1 cellular context compared by ENCODE assay signal in genomic region chr19:42052241-42052863, GRCh38.
TF ChIP-seq lines count a peak whose summit lies in the region.

No MANE protein-coding gene starts in this region.

TF ChIP-seq in SK-N-SH, 30 proteins besides CTCF, POLR2A, EP300 and RAD21 (continued from another document):
- TF ChIP-seq REST (IDR thresholded peaks at IDR 0.05; ENCODE audit: low read depth, low read length), result no peak
- no peak for TF ChIP-seq MXI1 (IDR thresholded peaks at IDR 0.05; ENCODE audit: low read depth, low read length)
- no peak for TF ChIP-seq CHD2 (IDR thresholded peaks at IDR 0.05; ENCODE audit: low read length, partially characterized antibody)
- no peak for TF ChIP-seq TCF12 (IDR thresholded peaks at IDR 0.05)
- TF ChIP-seq ZBTB33 (IDR thresholded peaks at IDR 0.05; ENCODE audit: borderline replicate concordance, low read depth), result no peak
- no peak for TF ChIP-seq MEF2A (IDR thresholded peaks at IDR 0.05; ENCODE audit: borderline replicate concordance, low read depth)
- TF ChIP-seq USF1 (IDR thresholded peaks at IDR 0.05; ENCODE audit: borderline replicate concordance, low read depth), result no peak
- TF ChIP-seq GABPA (IDR thresholded peaks at IDR 0.05; ENCODE audit: low read depth), result no peak
- TF ChIP-seq SIN3A (IDR thresholded peaks at IDR 0.05; ENCODE audit: borderline replicate concordance, low read depth, low read length), result no peak
- TF ChIP-seq SMC3 (IDR thresholded peaks at IDR 0.05; ENCODE audit: low read depth, low read length), result no peak
- TF ChIP-seq RXRA (IDR thresholded peaks at IDR 0.05; ENCODE audit: borderline replicate concordance, low read depth), result no peak
- no peak for TF ChIP-seq JUND (IDR thresholded peaks at IDR 0.05)
- TF ChIP-seq MAX (IDR thresholded peaks at IDR 0.05; ENCODE audit: low read depth), result no peak
